1 cellular context compared by ENCODE assay signal in the genomic region with DNA sequence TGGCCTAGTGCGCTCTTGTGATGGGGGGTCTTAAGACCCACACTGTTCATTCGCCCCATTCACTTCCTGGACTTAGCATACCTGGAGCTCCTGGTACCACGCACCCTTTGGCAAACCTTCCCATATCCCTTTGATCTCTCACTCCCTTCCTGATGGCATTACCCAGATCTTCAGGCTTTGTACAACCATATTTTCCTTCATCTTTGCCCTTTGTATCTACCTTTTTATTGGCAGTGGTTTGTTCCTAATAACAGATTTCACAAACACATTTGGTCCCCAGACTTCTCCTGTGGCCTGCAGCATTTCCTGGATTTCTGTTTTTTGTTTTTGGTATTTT.
TF ChIP-seq lines count a peak whose summit lies in the region.

No MANE protein-coding gene starts in this region.

TF ChIP-seq in GM12878, 131 proteins besides CTCF, POLR2A, EP300 and RAD21:
- TF ChIP-seq JUNB (IDR thresholded peaks at IDR 0.05) (no peak), ZBTB11 (CRISPR knock-in tag; IDR thresholded peaks at IDR 0.05) (no peak), PAX8 (IDR thresholded peaks at IDR 0.05) (no peak), CBX5 (IDR thresholded peaks at IDR 0.05; ENCODE audit: low read depth) (no peak), ZNF622 (IDR thresholded peaks at IDR 0.05) (no peak), HDAC6 (IDR thresholded peaks at IDR 0.05; ENCODE audit: unreplicated experiment) (no peak), KAT2A (conservative IDR thresholded peaks at IDR 0.05; ENCODE audit: control insufficient read depth, low read depth, low read length) (no peak), ZNF274 (IDR thresholded peaks at IDR 0.05; ENCODE audit: insufficient read depth, insufficient read length) (no peak), CREM (IDR thresholded peaks at IDR 0.05; ENCODE audit: low read depth) (no peak)
- TF ChIP-seq, protein P1, sequence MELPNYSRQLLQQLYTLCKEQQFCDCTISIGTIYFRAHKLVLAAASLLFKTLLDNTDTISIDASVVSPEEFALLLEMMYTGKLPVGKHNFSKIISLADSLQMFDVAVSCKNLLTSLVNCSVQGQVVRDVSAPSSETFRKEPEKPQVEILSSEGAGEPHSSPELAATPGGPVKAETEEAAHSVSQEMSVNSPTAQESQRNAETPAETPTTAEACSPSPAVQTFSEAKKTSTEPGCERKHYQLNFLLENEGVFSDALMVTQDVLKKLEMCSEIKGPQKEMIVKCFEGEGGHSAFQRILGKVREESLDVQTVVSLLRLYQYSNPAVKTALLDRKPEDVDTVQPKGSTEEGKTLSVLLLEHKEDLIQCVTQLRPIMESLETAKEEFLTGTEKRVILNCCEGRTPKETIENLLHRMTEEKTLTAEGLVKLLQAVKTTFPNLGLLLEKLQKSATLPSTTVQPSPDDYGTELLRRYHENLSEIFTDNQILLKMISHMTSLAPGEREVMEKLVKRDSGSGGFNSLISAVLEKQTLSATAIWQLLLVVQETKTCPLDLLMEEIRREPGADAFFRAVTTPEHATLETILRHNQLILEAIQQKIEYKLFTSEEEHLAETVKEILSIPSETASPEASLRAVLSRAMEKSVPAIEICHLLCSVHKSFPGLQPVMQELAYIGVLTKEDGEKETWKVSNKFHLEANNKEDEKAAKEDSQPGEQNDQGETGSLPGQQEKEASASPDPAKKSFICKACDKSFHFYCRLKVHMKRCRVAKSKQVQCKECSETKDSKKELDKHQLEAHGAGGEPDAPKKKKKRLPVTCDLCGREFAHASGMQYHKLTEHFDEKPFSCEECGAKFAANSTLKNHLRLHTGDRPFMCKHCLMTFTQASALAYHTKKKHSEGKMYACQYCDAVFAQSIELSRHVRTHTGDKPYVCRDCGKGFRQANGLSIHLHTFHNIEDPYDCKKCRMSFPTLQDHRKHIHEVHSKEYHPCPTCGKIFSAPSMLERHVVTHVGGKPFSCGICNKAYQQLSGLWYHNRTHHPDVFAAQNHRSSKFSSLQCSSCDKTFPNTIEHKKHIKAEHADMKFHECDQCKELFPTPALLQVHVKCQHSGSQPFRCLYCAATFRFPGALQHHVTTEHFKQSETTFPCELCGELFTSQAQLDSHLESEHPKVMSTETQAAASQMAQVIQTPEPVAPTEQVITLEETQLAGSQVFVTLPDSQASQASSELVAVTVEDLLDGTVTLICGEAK (IDR thresholded peaks at IDR 0.05; ENCODE audit: borderline replicate concordance) = no peak
- TF ChIP-seq, protein P2, sequence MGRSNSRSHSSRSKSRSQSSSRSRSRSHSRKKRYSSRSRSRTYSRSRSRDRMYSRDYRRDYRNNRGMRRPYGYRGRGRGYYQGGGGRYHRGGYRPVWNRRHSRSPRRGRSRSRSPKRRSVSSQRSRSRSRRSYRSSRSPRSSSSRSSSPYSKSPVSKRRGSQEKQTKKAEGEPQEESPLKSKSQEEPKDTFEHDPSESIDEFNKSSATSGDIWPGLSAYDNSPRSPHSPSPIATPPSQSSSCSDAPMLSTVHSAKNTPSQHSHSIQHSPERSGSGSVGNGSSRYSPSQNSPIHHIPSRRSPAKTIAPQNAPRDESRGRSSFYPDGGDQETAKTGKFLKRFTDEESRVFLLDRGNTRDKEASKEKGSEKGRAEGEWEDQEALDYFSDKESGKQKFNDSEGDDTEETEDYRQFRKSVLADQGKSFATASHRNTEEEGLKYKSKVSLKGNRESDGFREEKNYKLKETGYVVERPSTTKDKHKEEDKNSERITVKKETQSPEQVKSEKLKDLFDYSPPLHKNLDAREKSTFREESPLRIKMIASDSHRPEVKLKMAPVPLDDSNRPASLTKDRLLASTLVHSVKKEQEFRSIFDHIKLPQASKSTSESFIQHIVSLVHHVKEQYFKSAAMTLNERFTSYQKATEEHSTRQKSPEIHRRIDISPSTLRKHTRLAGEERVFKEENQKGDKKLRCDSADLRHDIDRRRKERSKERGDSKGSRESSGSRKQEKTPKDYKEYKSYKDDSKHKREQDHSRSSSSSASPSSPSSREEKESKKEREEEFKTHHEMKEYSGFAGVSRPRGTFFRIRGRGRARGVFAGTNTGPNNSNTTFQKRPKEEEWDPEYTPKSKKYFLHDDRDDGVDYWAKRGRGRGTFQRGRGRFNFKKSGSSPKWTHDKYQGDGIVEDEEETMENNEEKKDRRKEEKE (IDR thresholded peaks at IDR 0.05) = no peak
- TF ChIP-seq, protein P3, sequence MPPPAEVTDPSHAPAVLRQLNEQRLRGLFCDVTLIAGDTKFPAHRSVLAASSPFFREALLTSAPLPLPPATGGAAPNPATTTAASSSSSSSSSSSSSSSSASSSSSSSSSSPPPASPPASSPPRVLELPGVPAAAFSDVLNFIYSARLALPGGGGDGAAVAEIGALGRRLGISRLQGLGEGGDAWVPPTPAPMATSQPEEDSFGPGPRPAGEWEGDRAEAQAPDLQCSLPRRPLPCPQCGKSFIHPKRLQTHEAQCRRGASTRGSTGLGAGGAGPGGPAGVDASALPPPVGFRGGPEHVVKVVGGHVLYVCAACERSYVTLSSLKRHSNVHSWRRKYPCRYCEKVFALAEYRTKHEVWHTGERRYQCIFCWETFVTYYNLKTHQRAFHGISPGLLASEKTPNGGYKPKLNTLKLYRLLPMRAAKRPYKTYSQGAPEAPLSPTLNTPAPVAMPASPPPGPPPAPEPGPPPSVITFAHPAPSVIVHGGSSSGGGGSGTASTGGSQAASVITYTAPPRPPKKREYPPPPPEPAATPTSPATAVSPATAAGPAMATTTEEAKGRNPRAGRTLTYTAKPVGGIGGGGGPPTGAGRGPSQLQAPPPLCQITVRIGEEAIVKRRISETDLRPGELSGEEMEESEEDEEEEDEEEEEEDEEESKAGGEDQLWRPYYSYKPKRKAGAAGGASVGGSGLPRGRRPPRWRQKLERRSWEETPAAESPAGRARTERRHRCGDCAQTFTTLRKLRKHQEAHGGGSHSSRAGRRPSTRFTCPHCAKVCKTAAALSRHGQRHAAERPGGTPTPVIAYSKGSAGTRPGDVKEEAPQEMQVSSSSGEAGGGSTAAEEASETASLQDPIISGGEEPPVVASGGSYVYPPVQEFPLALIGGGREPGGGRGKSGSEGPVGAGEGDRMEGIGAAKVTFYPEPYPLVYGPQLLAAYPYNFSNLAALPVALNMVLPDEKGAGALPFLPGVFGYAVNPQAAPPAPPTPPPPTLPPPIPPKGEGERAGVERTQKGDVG (CRISPR knock-in tag; IDR thresholded peaks at IDR 0.05) = no peak
